In the genomic region with DNA sequence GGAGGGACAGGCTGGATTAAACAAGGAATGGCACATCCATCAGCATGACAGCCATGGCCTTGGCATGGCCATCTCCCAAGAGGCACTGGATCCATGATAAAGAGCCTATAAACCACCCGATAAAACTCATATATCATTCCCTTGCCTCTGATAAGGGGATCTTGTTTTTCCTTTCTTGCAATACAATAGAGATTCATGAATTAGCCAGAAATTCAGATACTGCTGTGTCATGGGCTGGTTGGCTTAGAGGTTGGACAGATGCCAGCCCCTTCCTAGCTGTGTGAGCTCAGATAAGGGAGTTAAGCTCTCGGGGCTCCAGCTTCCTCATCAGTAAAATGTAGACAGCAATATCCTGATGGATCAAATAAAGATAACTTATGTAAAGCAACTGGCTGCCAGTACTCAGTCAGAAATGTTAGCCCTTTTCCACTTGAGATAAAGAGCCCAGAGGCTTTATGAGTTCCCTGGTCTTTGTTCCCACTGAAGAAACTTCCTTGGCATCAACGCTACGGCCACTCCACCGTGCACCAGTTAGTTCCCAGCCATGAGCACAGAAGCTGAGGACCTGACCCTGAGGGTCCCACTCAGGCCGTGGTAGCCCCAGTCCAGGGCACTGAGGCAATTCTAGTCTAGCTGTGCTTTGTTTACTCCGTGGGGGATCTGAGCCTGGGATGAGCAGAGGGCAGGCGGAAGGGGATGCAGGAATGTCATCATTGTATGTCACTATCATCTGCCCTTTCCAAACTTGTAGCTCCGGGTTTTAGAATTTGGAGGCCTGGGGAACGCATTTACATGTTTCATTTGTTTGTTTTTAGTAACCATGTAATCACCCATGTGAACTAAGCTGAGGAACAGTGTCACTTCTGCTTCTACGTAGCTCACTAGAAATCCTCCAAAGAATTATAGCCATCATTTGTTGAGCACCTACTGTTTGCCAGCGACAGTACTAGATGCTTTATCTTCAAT, we compare ENCODE assay signal across 9 cellular contexts.
DNase-seq lines count a peak whose midpoint lies in the region; ATAC-seq, FAIRE-seq and TF ChIP-seq lines count a peak whose summit lies in the region.
"Had no signal": no experiment of that assay in that cellular context is flagged by ENCODE, and none has a peak within 500 bp of the region (broad histone marks: within the 10 kb centered on the region; RNA-seq: fewer than 3 reads in every experiment).

No MANE protein-coding gene starts in this region.

- H3K4me3 ChIP-seq in GM12864 (ENCODE audit: low read depth, low read length) = no peak overlapping the region
- H3K4me3 ChIP-seq: skin epidermis had no signal

- no peak for TF ChIP-seq CTCF in GM12864 (IDR thresholded peaks at IDR 0.05; ENCODE audit: low read depth, low read length, missing control alignments)

- DNase-seq in GM12864 (ENCODE audit: low read depth) = peak; percentile 31
- peak; percentile 49 for DNase-seq in KG1 (lab: John Stamatoyannopoulos, UW)
- peak; percentile 52 for DNase-seq in amniotic stem cell (lab: John Stamatoyannopoulos, UW)
- peak; percentile 63 for DNase-seq in stromal cell of bone marrow (ENCODE audit: low read depth)
- DNase-seq in T-helper 9 cell = no peak

- no peak for ATAC-seq in HG03139 (IDR thresholded peaks at IDR 0.05; ENCODE audit: unreplicated experiment)
- ATAC-seq in HG02798 (IDR thresholded peaks at IDR 0.05; ENCODE audit: poor library complexity, unreplicated experiment) = no peak

- FAIRE-seq in islet of Langerhans (lab: Jason Lieb, UNC) = peak; percentile 75
